ENCODE assay signal across 20 cellular contexts in genomic region chr2:30777662-30778505, GRCh38. TPM values are rescaled to one million over a fixed set of nuclear protein-coding genes. Genes with fewer than 3 reads are reported as not detected.
"Had no signal": no experiment of that assay in that cellular context is flagged by ENCODE, and none has a peak within 500 bp of the region (broad histone marks: within the 10 kb centered on the region; RNA-seq: fewer than 3 reads in every experiment).

No MANE protein-coding gene starts in this region.

- H3K36me3 Mint-ChIP-seq: activated naive CD4-positive, alpha-beta T cell treated with anti-CD3 and anti-CD28 coated beads, Interleukin-2, amount 10 ng/mL, durations not matched to agents 7 days and 5 days; memory B cell had no signal

- ATAC-seq: effector memory CD8-positive, alpha-beta T cell; gastrocnemius medialis; heart right ventricle had no signal

- H3K4me3 Mint-ChIP-seq: activated naive CD4-positive, alpha-beta T cell treated with anti-CD3 and anti-CD28 coated beads, Interleukin-2, amount 10 ng/mL, durations not matched to agents 7 days and 5 days; activated T-cell treated with anti-CD3 and anti-CD28 coated beads, Interleukin-2, amount 50 U/mL, for 24 hours; dendritic cell treated with granulocyte-macrophage colony-stimulating factor and Interleukin-4, amounts not matched to agents 40 ng/mL and 50 ng/mL, for 4 days; effector memory CD8-positive, alpha-beta T cell; memory B cell; nephron progenitor cell; stimulated activated naive CD8-positive, alpha-beta T cell treated with anti-CD3 and anti-CD28 coated beads, Interleukin-15, Interleukin-2, amounts not matched to agents 100 ng/mL and 50 ng/mL, for 24 hours had no signal

- H3K27ac ChIP-seq: ascending aorta, breast epithelium, epithelial cell of prostate, gastrocnemius medialis, heart right ventricle, left ventricle myocardium inferior, psoas muscle, right lobe of liver, spleen, upper lobe of right lung had no signal

- H3K4me1 Mint-ChIP-seq: activated naive CD4-positive, alpha-beta T cell treated with anti-CD3 and anti-CD28 coated beads, Interleukin-2, amount 10 ng/mL, durations not matched to agents 7 days and 5 days had no signal

- H3K9me3 Mint-ChIP-seq: activated naive CD4-positive, alpha-beta T cell treated with anti-CD3 and anti-CD28 coated beads, Interleukin-2, amount 10 ng/mL, durations not matched to agents 7 days and 5 days; activated T-cell treated with anti-CD3 and anti-CD28 coated beads, Interleukin-2, amount 50 U/mL, for 24 hours; dendritic cell treated with granulocyte-macrophage colony-stimulating factor and Interleukin-4, amounts not matched to agents 40 ng/mL and 50 ng/mL, for 4 days; effector memory CD8-positive, alpha-beta T cell; memory B cell; nephron progenitor cell; stimulated activated naive CD8-positive, alpha-beta T cell treated with anti-CD3 and anti-CD28 coated beads, Interleukin-15, Interleukin-2, amounts not matched to agents 100 ng/mL and 50 ng/mL, for 24 hours had no signal

- DNase-seq: activated naive CD4-positive, alpha-beta T cell treated with anti-CD3 and anti-CD28 coated beads, Interleukin-2, amount 10 ng/mL, durations not matched to agents 7 days and 5 days; activated T-cell treated with anti-CD3 and anti-CD28 coated beads, Interleukin-2, amount 50 U/mL, for 24 hours; cerebellar nuclear complex; effector memory CD8-positive, alpha-beta T cell; gastrocnemius medialis; heart right ventricle; left ventricle myocardium inferior; nephron progenitor cell; psoas muscle; right lobe of liver; spleen; SW 1271; upper lobe of right lung had no signal

- H3K27ac Mint-ChIP-seq: activated naive CD4-positive, alpha-beta T cell treated with anti-CD3 and anti-CD28 coated beads, Interleukin-2, amount 10 ng/mL, durations not matched to agents 7 days and 5 days; activated T-cell treated with anti-CD3 and anti-CD28 coated beads, Interleukin-2, amount 50 U/mL, for 24 hours; dendritic cell treated with granulocyte-macrophage colony-stimulating factor and Interleukin-4, amounts not matched to agents 40 ng/mL and 50 ng/mL, for 4 days; effector memory CD8-positive, alpha-beta T cell; memory B cell; nephron progenitor cell; stimulated activated naive CD8-positive, alpha-beta T cell treated with anti-CD3 and anti-CD28 coated beads, Interleukin-15, Interleukin-2, amounts not matched to agents 100 ng/mL and 50 ng/mL, for 24 hours had no signal

RNA-seq across cellular contexts. Expression of gene CAPN13, which starts 29.4 kb away (rescaled TPM):
- total RNA-seq: ascending aorta, left ventricle myocardium inferior, omental fat pad, psoas muscle had no signal
- polyA plus RNA-seq: heart right ventricle had no signal
